Comparison of ENCODE assay signal across 10 cellular contexts in genomic region chr14:69667938-69668336, GRCh38. TPM values are rescaled to one million over a fixed set of nuclear protein-coding genes. Genes with fewer than 3 reads are reported as not detected.
DNase-seq lines count a peak whose midpoint lies in the region; ATAC-seq and TF ChIP-seq lines count a peak whose summit lies in the region.
"Had no signal": no experiment of that assay in that cellular context is flagged by ENCODE, and none has a peak within 500 bp of the region (broad histone marks: within the 10 kb centered on the region; RNA-seq: fewer than 3 reads in every experiment).

No MANE protein-coding gene starts in this region.

- intact Hi-C loops in Caco-2 (cut with micrococcal nuclease; ENCODE audit: unreplicated experiment): no loop called here

- H3K4me1 ChIP-seq in thymus (ENCODE audit: control insufficient read depth, insufficient read depth, low read length) (no peaks in the 10 kb centered on the region), Caco-2 (peaks cover 29% of the 10 kb centered on the region)

- DNase-seq in activated T-cell treated with anti-CD3 and anti-CD28 coated beads, Interleukin-2, amount 50 U/mL, for 4 hours: no peak
- no peak for DNase-seq in activated T-cell treated with anti-CD3 and anti-CD28 coated beads, Interleukin-2, amount 50 U/mL, for 1 hour
- no peak for DNase-seq in activated CD4-positive, alpha-beta memory T cell treated with anti-CD3 and anti-CD28 coated beads, Interleukin-2, amount 10 ng/mL, durations not matched to agents 7 days and 5 days
- DNase-seq in Caco-2 (no peak), NCI-H748 treated with DMSO at 0.1 percent for 48 hours (lab: John Stamatoyannopoulos, UW) (no peak)
- DNase-seq: left lung, NCI-H2081 had no signal

- no peak for TF ChIP-seq CTCF in Caco-2 (IDR thresholded peaks at IDR 0.05; ENCODE audit: insufficient read depth in 1 of 2, low read depth in 1 of 2, low read length in 1 of 2, severe bottlenecking in 1 of 2, unreplicated experiment in 1 of 2)

- no TSS peak for BruUV-seq in Caco-2 (replicated peaks; lab: Mats Ljungman, UMichigan)

- H3K36me3 Mint-ChIP-seq in activated T-cell treated with anti-CD3 and anti-CD28 coated beads, Interleukin-2, amount 50 U/mL, for 4 hours (ENCODE audit: insufficient read depth): peaks cover 40% of the 10 kb centered on the region
- peaks cover 70% of the 10 kb centered on the region for H3K36me3 Mint-ChIP-seq in activated CD4-positive, alpha-beta memory T cell treated with anti-CD3 and anti-CD28 coated beads, Interleukin-2, amount 10 ng/mL, durations not matched to agents 7 days and 5 days (ENCODE audit: low read depth)
- no peaks in the 10 kb centered on the region for H3K36me3 Mint-ChIP-seq in Caco-2 (ENCODE audit: insufficient read depth, unreplicated experiment)

- peaks cover 97% of the 10 kb centered on the region for H3K4me1 Mint-ChIP-seq in activated T-cell treated with anti-CD3 and anti-CD28 coated beads, Interleukin-2, amount 50 U/mL, for 4 hours (ENCODE audit: low read depth)
- peaks cover 91% of the 10 kb centered on the region for H3K4me1 Mint-ChIP-seq in activated CD4-positive, alpha-beta memory T cell treated with anti-CD3 and anti-CD28 coated beads, Interleukin-2, amount 10 ng/mL, durations not matched to agents 7 days and 5 days
- peaks cover 11% of the 10 kb centered on the region for H3K4me1 Mint-ChIP-seq in Caco-2 (ENCODE audit: low read depth, unreplicated experiment)

- H3K27ac Mint-ChIP-seq in activated CD4-positive, alpha-beta memory T cell treated with anti-CD3 and anti-CD28 coated beads, Interleukin-2, amount 10 ng/mL, durations not matched to agents 7 days and 5 days: peak overlapping the region; percentile 79
- no peak overlapping the region for H3K27ac Mint-ChIP-seq in Caco-2 (ENCODE audit: unreplicated experiment)

- POLR2A ChIA-PET in activated CD4-positive, alpha-beta memory T cell treated with anti-CD3 and anti-CD28 coated beads, Interleukin-2, amount 10 ng/mL, durations not matched to agents 7 days and 5 days (lab: Charles Lee): interaction anchor here (0.7 to 3.7 kb wide), 7 partner anchors 15 to 55 kb away, joined by 3 to 27 read pairs (median 3); partner anchors contain the start of gene SUSD6
- POLR2A ChIA-PET in Caco-2 (lab: Charles Lee): no interaction called here

- H3K36me3 ChIP-seq in thymus (ENCODE audit: control insufficient read depth, insufficient read depth) (no peaks in the 10 kb centered on the region), Caco-2 (ENCODE audit: control insufficient read depth, insufficient read depth, low read length) (peaks cover 1% of the 10 kb centered on the region)

- H3K27me3 Mint-ChIP-seq in activated T-cell treated with anti-CD3 and anti-CD28 coated beads, Interleukin-2, amount 50 U/mL, for 4 hours (ENCODE audit: low read depth): no peaks in the 10 kb centered on the region
- no peaks in the 10 kb centered on the region for H3K27me3 Mint-ChIP-seq in activated CD4-positive, alpha-beta memory T cell treated with anti-CD3 and anti-CD28 coated beads, Interleukin-2, amount 10 ng/mL, durations not matched to agents 7 days and 5 days
- H3K27me3 Mint-ChIP-seq in Caco-2 (ENCODE audit: insufficient read depth, unreplicated experiment): no peaks in the 10 kb centered on the region

- CTCF ChIA-PET in activated CD4-positive, alpha-beta memory T cell treated with anti-CD3 and anti-CD28 coated beads, Interleukin-2, amount 10 ng/mL, durations not matched to agents 7 days and 5 days (lab: Charles Lee): interaction anchor here (0.7 to 1.8 kb wide), 10 partner anchors 9 to 151 kb away, joined by 3 to 7 read pairs (median 4); partner anchors contain the start of gene SUSD6
- CTCF ChIA-PET in Caco-2 (lab: Charles Lee): interaction anchor here (0.7 kb wide), 1 partner anchor 21 kb away, joined by 4 read pairs; no protein-coding TSS in a partner anchor

- H3K9me3 ChIP-seq in thymus (ENCODE audit: control insufficient read depth) (no peaks in the 10 kb centered on the region), Caco-2 (no peaks in the 10 kb centered on the region)
- H3K9me3 ChIP-seq: left lung had no signal

- H3K27ac ChIP-seq in thymus (ENCODE audit: low read depth): peak overlapping the region; percentile 48

- peak; percentile 23 to 27 for ATAC-seq in activated T-cell treated with anti-CD3 and anti-CD28 coated beads, Interleukin-2, amount 50 U/mL, for 4 hours
- ATAC-seq in HG02763 (IDR thresholded peaks at IDR 0.05; ENCODE audit: unreplicated experiment) (peak; percentile 29), HG03571 (IDR thresholded peaks at IDR 0.05; ENCODE audit: unreplicated experiment) (no peak)
- ATAC-seq: left lung had no signal

- 54% methylated on average over 4 of the region's 4 CpGs for WGBS in thymus

- no peak overlapping the region for H3K4me3 ChIP-seq in thymus (ENCODE audit: low read length)
- H3K4me3 ChIP-seq in Caco-2 (ENCODE audit: low read depth, low read length): no peak overlapping the region
- H3K4me3 ChIP-seq: left lung had no signal

- peak overlapping the region; percentile 58 for H3K4me3 Mint-ChIP-seq in activated T-cell treated with anti-CD3 and anti-CD28 coated beads, Interleukin-2, amount 50 U/mL, for 4 hours
- H3K4me3 Mint-ChIP-seq in activated CD4-positive, alpha-beta memory T cell treated with anti-CD3 and anti-CD28 coated beads, Interleukin-2, amount 10 ng/mL, durations not matched to agents 7 days and 5 days: peak overlapping the region; percentile 53
- H3K4me3 Mint-ChIP-seq in Caco-2 (ENCODE audit: unreplicated experiment): no peak overlapping the region

- no peaks in the 10 kb centered on the region for H3K9me3 Mint-ChIP-seq in activated T-cell treated with anti-CD3 and anti-CD28 coated beads, Interleukin-2, amount 50 U/mL, for 4 hours
- no peaks in the 10 kb centered on the region for H3K9me3 Mint-ChIP-seq in activated CD4-positive, alpha-beta memory T cell treated with anti-CD3 and anti-CD28 coated beads, Interleukin-2, amount 10 ng/mL, durations not matched to agents 7 days and 5 days
- no peaks in the 10 kb centered on the region for H3K9me3 Mint-ChIP-seq in Caco-2 (ENCODE audit: unreplicated experiment)

- H3K27me3 ChIP-seq in thymus (ENCODE audit: control insufficient read depth, insufficient read depth) (no peaks in the 10 kb centered on the region), Caco-2 (replicated peaks; ENCODE audit: control insufficient read depth, insufficient read depth, low read length) (no peaks in the 10 kb centered on the region)
- H3K27me3 ChIP-seq: left lung had no signal

RNA-seq across cellular contexts. Expression of gene SUSD6, which starts 56.5 kb away (rescaled TPM):
- total RNA-seq in activated T-cell treated with anti-CD3 and anti-CD28 coated beads, Interleukin-2, amount 50 U/mL, for 4 hours: 100 to 1,000 TPM in 2 of 3 donors, 10 to 100 TPM in 1; 97.4 to 108 (median 103) TPM
- total RNA-seq in activated CD4-positive, alpha-beta memory T cell treated with anti-CD3 and anti-CD28 coated beads, Interleukin-2, amount 10 ng/mL, durations not matched to agents 7 days and 5 days: 10 to 100 TPM; 63.4 to 65.2 TPM
- 23.7 TPM for polyA plus RNA-seq in thymus
- total RNA-seq in Caco-2 (2022): 16.6 and 21.5 TPM in 2 replicates
